8 cellular contexts compared by ENCODE assay signal in the genomic region with DNA sequence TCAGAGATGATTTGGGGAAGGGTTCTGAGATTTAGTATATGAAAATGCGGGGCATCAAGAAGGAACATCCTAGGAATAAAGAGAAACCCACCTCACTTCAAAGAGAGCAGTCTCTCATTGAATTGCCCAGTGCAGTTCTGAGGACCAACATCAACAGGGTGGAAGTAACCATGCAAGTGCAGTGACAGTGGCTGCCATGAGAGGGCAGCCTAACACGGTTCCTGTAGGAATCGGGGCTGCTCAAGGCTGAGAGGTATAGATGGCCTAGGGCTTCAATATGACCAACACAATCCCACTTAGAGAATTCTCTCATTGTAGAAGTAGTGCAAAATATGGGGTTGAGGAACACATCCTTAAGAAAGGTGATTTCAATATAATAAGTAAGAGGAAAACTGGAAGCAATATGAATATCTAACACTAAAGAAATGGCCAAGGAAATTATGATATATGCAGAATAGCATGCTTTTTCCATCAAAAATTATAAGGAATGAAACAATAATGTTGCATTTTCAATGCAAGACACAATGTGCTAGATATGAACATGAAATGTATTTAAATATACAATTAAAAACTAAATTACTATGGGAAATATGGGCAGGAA. TPM values are rescaled to one million over a fixed set of nuclear protein-coding genes. Genes with fewer than 3 reads are reported as not detected.
A peak's percentile ranks its signal among the peaks of the same experiment; 100 is the strongest.
DNase-seq lines count a peak whose midpoint lies in the region; ATAC-seq, FAIRE-seq and TF ChIP-seq lines count a peak whose summit lies in the region.

No MANE protein-coding gene starts in this region.

- peak; percentile 56 for FAIRE-seq in G401.6 (lab: Jason Lieb, UNC)
- FAIRE-seq in HTR-8/SVneo (lab: Jason Lieb, UNC): peak; percentile 59

- intact Hi-C loops in heart right ventricle (cut with DNase I): loop anchor here (1.0 to 10.0 kb wide), 14 partner anchors 55 to 515 kb away; partner anchors contain the start of gene ARRDC4 (in 1 of the 10)

- DNase-seq in HTR-8/SVneo (ENCODE audit: insufficient read length, low spot score) (peak; percentile 44), SJSA1 (ENCODE audit: low read depth in 1 of 2, low spot score in 2 of 2) (peak; percentile 23 to 50), heart right ventricle (peak; percentile 48 to 64), retina (peak; percentile 47), NCI-H446 treated with DMSO at 0.1 percent for 48 hours (lab: John Stamatoyannopoulos, UW) (no peak)
- DNase-seq in activated naive CD8-positive, alpha-beta T cell treated with anti-CD3 and anti-CD28 coated beads, Interleukin-2, amount 50 U/mL, for 16 hours (ENCODE audit: low read depth, low spot score): peak; percentile 8

- WGBS in heart right ventricle, 2 donors: 0 to 3% methylated on average over 3 of the region's 3 CpGs

- H3K27ac ChIP-seq in SJSA1 (no peak overlapping the region), heart right ventricle (no peak overlapping the region)

- H3K9me3 ChIP-seq in SJSA1 (replicated peaks) (no peaks in the 10 kb centered on the region), heart right ventricle (no peaks in the 10 kb centered on the region)

- H3K4me3 ChIP-seq in SJSA1: no peak overlapping the region
- no peak overlapping the region for H3K4me3 ChIP-seq in heart right ventricle

- TF ChIP-seq CTCF in heart right ventricle (IDR thresholded peaks at IDR 0.05): peak; percentile 66 to 96 (median 93)

- H3K4me1 ChIP-seq in SJSA1 (replicated peaks) (no peaks in the 10 kb centered on the region), heart right ventricle (peaks cover 0 to 2% (median 0%) of the 10 kb centered on the region in 9 donors)

- ATAC-seq in GM21423 (IDR thresholded peaks at IDR 0.05; ENCODE audit: unreplicated experiment): peak; percentile 98
- ATAC-seq in heart right ventricle: peak; percentile 42 to 88 (median 85)

- H3K27me3 ChIP-seq in SJSA1 (replicated peaks) (no peaks in the 10 kb centered on the region), heart right ventricle (peaks cover 0 to 61% (median 37%) of the 10 kb centered on the region in 7 donors)

- H3K36me3 ChIP-seq in SJSA1 (no peaks in the 10 kb centered on the region), heart right ventricle (no peaks in the 10 kb centered on the region)

RNA-seq across cellular contexts. Expression of gene ARRDC4, which starts 51.1 kb away (rescaled TPM):
- total RNA-seq in SJSA1 (2014; rRNA removed; shearing (Covaris generic)): 4.2 and 8.3 TPM in 2 replicates
- total RNA-seq in heart right ventricle: 10 to 100 TPM in 9 of 10 donors, 1 to 10 TPM in 1; 9.4 to 26.4 (median 14.5) TPM
- polyA plus RNA-seq in heart right ventricle: 10 to 100 TPM in 1 of 2 donors, 1 to 10 TPM in 1; 8.2 to 16.4 TPM
